In the genomic region with DNA sequence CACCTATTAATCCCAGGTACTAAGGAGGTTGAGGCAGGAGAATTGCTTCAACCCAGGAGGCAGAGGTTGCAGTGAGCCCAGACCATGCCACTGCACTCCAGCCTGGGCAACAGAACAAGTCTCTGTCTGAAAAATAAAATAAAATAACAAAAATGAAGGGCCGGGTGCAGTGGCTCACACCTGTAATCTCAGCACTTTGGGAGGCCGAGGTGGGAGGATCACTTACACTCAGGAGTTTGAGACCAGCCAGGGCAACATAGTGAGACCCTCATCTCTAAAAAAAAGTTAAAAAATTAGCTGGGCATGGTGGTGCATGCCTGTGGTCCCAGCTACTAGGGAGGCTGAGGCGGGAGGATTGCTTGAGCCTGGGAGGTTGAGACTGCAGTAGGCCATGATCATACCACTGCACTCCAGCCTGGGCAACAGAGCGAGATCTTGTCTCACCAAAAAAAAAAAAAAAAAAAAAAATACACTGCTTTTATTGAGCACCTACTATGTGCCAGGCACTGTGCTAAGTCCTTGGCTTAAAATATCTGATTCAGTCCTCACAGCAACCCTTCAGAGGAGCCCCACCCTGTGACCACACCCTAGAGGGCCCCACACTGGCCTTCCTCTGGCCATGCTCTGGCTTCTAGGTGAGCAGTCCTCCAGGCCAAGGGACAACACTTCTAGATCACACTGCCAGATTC, we compare ENCODE assay signal across 19 cellular contexts. TPM values are rescaled to one million over a fixed set of nuclear protein-coding genes. Genes with fewer than 3 reads are reported as not detected.
"Had no signal": no experiment of that assay in that cellular context is flagged by ENCODE, and none has a peak within 500 bp of the region (broad histone marks: within the 10 kb centered on the region; RNA-seq: fewer than 3 reads in every experiment).

No MANE protein-coding gene starts in this region.

RNA-seq across cellular contexts. Expression of a gene that starts 5.4 kb away (rescaled TPM):
- total RNA-seq: natural killer cell had no signal

RNA-seq across cellular contexts. Expression of a gene that starts 29.6 kb away (rescaled TPM):
- total RNA-seq: activated T-cell treated with anti-CD3 and anti-CD28 coated beads, Interleukin-2, amount 50 U/mL, for 72 hours; chondrocyte; esophagus mucosa; foreskin keratinocyte; glomerular endothelial cell; left cardiac atrium; liver; mammary epithelial cell; mesothelial cell of epicardium; natural killer cell; omental fat pad; sciatic nerve; SK-MEL-5; T-cell; transverse colon; uterus had no signal
- polyA plus RNA-seq: adipose tissue, foreskin keratinocyte, keratinocyte, liver, mammary epithelial cell, small intestine had no signal
